ENCODE assay signal across 22 cellular contexts in the genomic region with DNA sequence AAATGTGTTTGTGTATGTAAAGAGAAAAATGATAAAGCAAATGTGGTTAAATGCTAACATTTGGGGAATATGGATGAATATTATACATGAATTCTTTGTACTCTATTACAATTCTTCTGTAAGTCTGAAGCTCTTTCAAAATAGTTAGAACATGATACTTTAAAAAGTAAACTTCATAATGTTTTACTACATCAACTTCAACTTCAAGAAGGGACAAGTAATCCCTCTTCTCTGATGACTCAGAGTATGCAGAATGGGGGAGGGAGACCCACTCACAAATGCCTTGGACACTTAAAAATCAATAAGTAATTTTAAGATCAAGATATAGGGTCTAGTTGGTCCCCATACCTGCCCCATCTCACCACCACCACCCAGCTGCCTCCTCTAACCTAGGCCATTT.
DNase-seq lines count a peak whose midpoint lies in the region; FAIRE-seq and TF ChIP-seq lines count a peak whose summit lies in the region.
"Had no signal": no experiment of that assay in that cellular context is flagged by ENCODE, and none has a peak within 500 bp of the region (broad histone marks: within the 10 kb centered on the region; RNA-seq: fewer than 3 reads in every experiment).

No MANE protein-coding gene starts in this region.

- H3K4me3 Mint-ChIP-seq in osteocyte (ENCODE audit: unreplicated experiment) = no peak overlapping the region
- H3K4me3 Mint-ChIP-seq: CD4-positive, CD25-positive, alpha-beta regulatory T cell; CD8-positive, alpha-beta memory T cell; GM23338 had no signal

- TF ChIP-seq CTCF in bronchial epithelial cell (IDR thresholded peaks at IDR 0.05; ENCODE audit: insufficient read depth, low read length, severe bottlenecking) = no peak
- TF ChIP-seq CTCF in tibial artery (IDR thresholded peaks at IDR 0.05) = no peak
- TF ChIP-seq CTCF in osteocyte (IDR thresholded peaks at IDR 0.05) = no peak

- FAIRE-seq in bronchial epithelial cell (lab: Jason Lieb, UNC) = no peak
- FAIRE-seq: A204.1, GM12892, GM18507, HTR-8/SVneo had no signal

- no peaks in the 10 kb centered on the region for H3K36me3 Mint-ChIP-seq in osteocyte (ENCODE audit: unreplicated experiment)
- H3K36me3 Mint-ChIP-seq: CD4-positive, CD25-positive, alpha-beta regulatory T cell had no signal

- H3K27me3 Mint-ChIP-seq in osteocyte (ENCODE audit: unreplicated experiment) = peaks cover 7% of the 10 kb centered on the region

- peak overlapping the region; percentile 79 to 80 for H3K27ac ChIP-seq in tibial artery

- H3K27ac Mint-ChIP-seq in osteocyte (ENCODE audit: unreplicated experiment) = no peak overlapping the region
- H3K27ac Mint-ChIP-seq: CD8-positive, alpha-beta memory T cell; GM23338 had no signal

- H3K4me3 ChIP-seq in bronchial epithelial cell (ENCODE audit: low read depth, low read length) = no peak overlapping the region
- no peak overlapping the region for H3K4me3 ChIP-seq in tibial artery
- H3K4me3 ChIP-seq: GM23338 had no signal

- peaks cover 0 to 70% (median 27%) of the 10 kb centered on the region in 4 donors for H3K4me1 ChIP-seq in tibial artery
- H3K4me1 ChIP-seq: BE2C had no signal

- H3K36me3 ChIP-seq in bronchial epithelial cell (ENCODE audit: control insufficient read depth, insufficient read depth, low read length) (no peaks in the 10 kb centered on the region), tibial artery (no peaks in the 10 kb centered on the region)
- H3K36me3 ChIP-seq: BE2C had no signal

- intact Hi-C loops in tibial artery (cut with DNase I; ENCODE audit: low total_unique reads) = no loop called here

- no peaks in the 10 kb centered on the region for H3K9me3 ChIP-seq in tibial artery
- H3K9me3 ChIP-seq: BE2C had no signal

- no peaks in the 10 kb centered on the region for H3K27me3 ChIP-seq in bronchial epithelial cell (ENCODE audit: control insufficient read depth, insufficient read depth, low read length)
- H3K27me3 ChIP-seq in tibial artery = no peaks in the 10 kb centered on the region
- H3K27me3 ChIP-seq: BE2C had no signal

- H3K9me3 Mint-ChIP-seq in osteocyte (ENCODE audit: unreplicated experiment) = peaks cover 6% of the 10 kb centered on the region
- H3K9me3 Mint-ChIP-seq: GM23338 had no signal

- DNase-seq in LHCN-M2 (ENCODE audit: low read depth) (peak; percentile 56), bronchial epithelial cell (ENCODE audit: low read depth) (peak; percentile 26), iris pigment epithelial cell (ENCODE audit: low read depth) (peak; percentile 75), tibial artery (no peak), NCI-H1436 treated with DMSO at 0.1 percent for 48 hours (lab: John Stamatoyannopoulos, UW) (no peak), putamen (ENCODE audit: low spot score) (no peak), osteocyte (ENCODE audit: extremely low spot score, unreplicated experiment) (no peak), NCI-H226 (no peak)
- DNase-seq: ACHN; BE2C; C1 segment of cervical spinal cord; CD4-positive, CD25-positive, alpha-beta regulatory T cell; CD8-positive, alpha-beta memory T cell; COR-L47; DMS 273 treated with DMSO at 0.1 percent for 48 hours; GDM1; H7 had no signal

- peaks cover 5% of the 10 kb centered on the region for H3K4me1 Mint-ChIP-seq in osteocyte (ENCODE audit: unreplicated experiment)
- H3K4me1 Mint-ChIP-seq: CD8-positive, alpha-beta memory T cell had no signal

Comparison
In these comparisons a context has a peak if more than half of its experiments do, and no peak if none do; other contexts are left out.
1. DNase-seq: peak in LHCN-M2 (single experiment), bronchial epithelial cell (single experiment) and iris pigment epithelial cell (single experiment); none in tibial artery (0 of 2), NCI-H1436 treated with DMSO at 0.1 percent for 48 hours (single experiment), putamen (single experiment), osteocyte (single experiment) and NCI-H226 (single experiment).